Comparison of ENCODE assay signal across 14 cellular contexts in the genomic region with DNA sequence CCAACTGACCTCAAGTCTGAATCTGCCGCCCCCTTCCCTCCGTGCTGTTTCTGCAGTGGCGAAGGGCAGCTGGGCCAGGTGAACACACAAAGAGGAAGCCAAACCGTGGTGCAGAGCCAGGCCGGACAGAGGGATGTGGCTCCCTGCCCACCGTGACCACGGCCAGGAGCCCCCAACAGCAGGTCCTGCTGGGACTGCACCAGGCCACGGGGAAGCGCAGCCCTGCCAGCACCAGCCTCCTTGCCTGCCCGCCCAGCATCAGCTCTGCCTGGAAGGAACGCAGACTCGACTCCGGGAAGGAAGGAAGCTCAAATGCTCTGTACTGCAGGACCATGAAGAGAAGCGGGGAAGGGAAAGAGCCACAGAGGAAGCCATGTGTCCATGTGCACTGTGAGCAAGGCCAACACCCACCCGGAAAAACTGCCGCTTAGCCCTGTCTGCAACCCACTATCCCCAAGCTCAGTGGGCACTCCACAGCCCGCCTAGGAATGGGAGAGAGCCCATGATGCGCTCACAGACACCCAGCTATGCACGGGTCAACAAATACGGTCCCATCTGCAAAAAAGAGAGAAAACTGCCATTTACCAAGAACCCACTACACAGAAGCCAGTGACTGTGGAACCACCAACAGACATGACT. TPM values are rescaled to one million over a fixed set of nuclear protein-coding genes. Genes with fewer than 3 reads are reported as not detected.
"Had no signal": no experiment of that assay in that cellular context is flagged by ENCODE, and none has a peak within 500 bp of the region (broad histone marks: within the 10 kb centered on the region; RNA-seq: fewer than 3 reads in every experiment).

No MANE protein-coding gene starts in this region.

- H3K27ac ChIP-seq: body of pancreas, esophagus muscularis mucosa, sigmoid colon, SK-N-MC, uterus, VCaP had no signal

- H3K27me3 ChIP-seq: body of pancreas, esophagus muscularis mucosa, sigmoid colon, uterus had no signal

- DNase-seq: activated CD4-positive, alpha-beta T cell treated with anti-CD3 and anti-CD28 coated beads for 4 hours; activated naive CD4-positive, alpha-beta T cell; body of pancreas; naive B cell; sigmoid colon; stimulated activated CD4-positive, alpha-beta T cell treated with anti-CD3 and anti-CD28 coated beads, Interleukin-4, amount 100 ng/mL, for 1 hour; stimulated activated CD8-positive, alpha-beta memory T cell treated with anti-CD3 and anti-CD28 coated beads, Interleukin-4, amount 100 ng/mL, for 48 hours; T-helper 1 cell; uterus had no signal

- ATAC-seq: body of pancreas had no signal

- H3K4me3 ChIP-seq: body of pancreas, esophagus muscularis mucosa, lung, sigmoid colon, SK-N-MC, uterus had no signal

- H3K9me3 ChIP-seq: body of pancreas, esophagus muscularis mucosa, sigmoid colon, uterus had no signal

- H3K4me1 ChIP-seq: esophagus muscularis mucosa, sigmoid colon, uterus had no signal

- H3K36me3 ChIP-seq: esophagus muscularis mucosa, sigmoid colon, uterus had no signal

RNA-seq across cellular contexts. Expression of gene GPER1, which starts 19.0 kb away (rescaled TPM):
- total RNA-seq: activated T-helper 1 cell treated with anti-CD3 and anti-CD28 coated beads, Interleukin-12 subunit alpha, Interleukin-12 subunit beta, Interleukin-2, Interleukin-4 antibody, amounts not matched to agents 30 ng/mL and 10 ng/mL and 1 ng/mL, durations not matched to agents 14 hours and 24 hours and 36 hours had no signal
